Comparison of ENCODE assay signal across 5 cellular contexts in the genomic region with DNA sequence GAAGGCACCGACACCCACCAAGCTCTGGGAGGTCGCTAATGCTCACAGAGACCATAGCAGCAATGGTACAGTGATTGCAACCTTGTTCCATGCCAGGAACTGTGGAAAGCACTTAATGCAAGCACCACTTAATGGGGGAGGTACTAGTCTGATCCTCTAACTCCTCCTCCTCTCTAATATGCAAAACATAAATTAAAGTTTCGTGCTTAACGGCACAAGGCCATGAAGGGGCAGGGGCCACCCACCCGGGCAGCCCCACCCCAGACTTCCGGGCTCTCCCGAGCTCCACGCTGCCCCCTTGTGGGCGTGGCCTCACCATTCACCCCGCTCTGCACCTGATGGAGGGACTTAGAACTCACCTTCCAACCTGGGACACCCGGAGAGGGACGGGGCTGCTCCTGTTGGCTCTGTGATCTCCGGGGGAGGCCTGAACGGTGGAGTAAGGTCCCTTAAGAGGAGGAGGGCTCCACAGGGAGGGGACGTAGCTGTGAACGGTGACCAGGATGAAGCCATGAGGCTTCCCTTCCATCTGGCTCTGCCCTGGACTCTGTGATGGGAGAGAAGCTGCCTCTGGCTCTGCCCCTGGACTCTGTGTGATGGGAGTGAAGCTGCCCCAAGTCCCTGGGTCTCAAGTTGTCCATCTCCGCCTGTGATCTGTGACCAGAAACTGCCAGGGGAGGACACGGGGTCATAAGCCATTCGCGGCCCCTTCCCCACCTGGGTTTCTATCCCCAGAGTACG. TPM values are rescaled to one million over a fixed set of nuclear protein-coding genes. Genes with fewer than 3 reads are reported as not detected.
"Had no signal": no experiment of that assay in that cellular context is flagged by ENCODE, and none has a peak within 500 bp of the region (broad histone marks: within the 10 kb centered on the region; RNA-seq: fewer than 3 reads in every experiment).

No MANE protein-coding gene starts in this region.

RNA-seq across cellular contexts. Expression of a gene that starts 6.7 kb away (rescaled TPM):
- total RNA-seq: foreskin keratinocyte, kidney epithelial cell, lower leg skin, subcutaneous adipose tissue had no signal
- polyA plus RNA-seq: foreskin keratinocyte had no signal

RNA-seq across cellular contexts. Expression of a gene that starts 36.3 kb away (rescaled TPM):
- total RNA-seq: activated CD4-positive, alpha-beta T cell treated with anti-CD3 and anti-CD28 coated beads, Interleukin-2, amount 10 ng/mL, durations not matched to agents 7 days and 5 days had no signal
